ENCODE assay signal across 2 cellular contexts in the genomic region with DNA sequence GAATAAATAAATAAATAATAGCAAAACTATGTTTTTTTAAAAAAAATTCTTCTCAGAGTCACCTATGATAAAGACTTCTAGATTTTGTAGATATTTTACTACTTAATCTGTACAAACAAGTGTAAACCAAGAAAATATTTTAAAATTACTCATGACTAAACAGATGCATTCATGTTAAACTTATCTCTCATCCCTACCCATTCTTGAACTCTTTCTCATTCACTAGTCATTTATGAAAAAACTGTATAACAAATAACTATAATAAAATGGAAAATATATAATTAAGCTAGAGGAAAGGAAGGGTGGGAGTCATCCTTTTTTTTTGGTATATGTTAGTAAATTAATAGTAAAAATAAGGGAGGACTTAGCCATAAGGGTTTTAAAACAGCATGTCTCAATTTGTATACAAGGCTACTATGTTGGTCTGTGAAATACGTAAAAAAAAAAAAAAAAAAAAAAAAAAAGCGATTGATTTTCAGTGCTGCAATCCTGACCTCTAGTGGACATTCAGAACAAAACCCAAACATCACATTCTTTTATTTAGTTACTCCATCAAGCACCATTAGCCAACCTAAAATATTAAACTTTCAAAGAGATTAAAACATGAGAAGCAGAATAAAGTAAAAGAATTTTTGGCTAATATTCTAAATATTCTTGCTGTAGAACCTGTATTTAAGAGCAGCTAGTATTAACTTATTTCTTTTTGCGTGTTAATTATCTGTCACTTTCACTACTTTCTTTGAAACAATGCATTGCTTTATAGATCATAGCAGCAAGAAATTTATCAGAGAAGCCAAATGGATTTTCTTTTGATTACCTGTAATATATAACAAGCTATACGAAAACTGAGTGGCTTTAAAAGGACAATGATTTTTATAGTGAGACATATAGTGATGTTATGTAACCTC.
TF ChIP-seq lines count a peak whose summit lies in the region.

No MANE protein-coding gene starts in this region.

TF ChIP-seq in IMR-90, 13 proteins besides CTCF, POLR2A, EP300 and RAD21:
- TF ChIP-seq MAZ (IDR thresholded peaks at IDR 0.05; ENCODE audit: borderline replicate concordance, low read depth, low read length) (no peak), SMC3 (IDR thresholded peaks at IDR 0.05; ENCODE audit: low read depth, low read length) (peak; percentile 55; the same call in 1 of the 2 replicates), MAFK (IDR thresholded peaks at IDR 0.05; ENCODE audit: low read depth, low read length) (no peak)

TF ChIP-seq in endothelial cell of umbilical vein, 7 proteins besides CTCF, POLR2A, EP300 and RAD21:
- TF ChIP-seq POLR2AphosphoS5 (IDR thresholded peaks at IDR 0.05; ENCODE audit: insufficient read depth, low read depth, low read length) (no peak), GATA2 (IDR thresholded peaks at IDR 0.05; ENCODE audit: insufficient read depth, insufficient read length, low read depth, low read length) (no peak), EZH2 (IDR thresholded peaks at IDR 0.05; ENCODE audit: borderline replicate concordance, low read depth, low read length, severe bottlenecking) (no peak), FOS (IDR thresholded peaks at IDR 0.05; ENCODE audit: borderline replicate concordance, insufficient read depth, low read length) (no peak), JUN (IDR thresholded peaks at IDR 0.05; ENCODE audit: borderline replicate concordance, insufficient read depth, insufficient read length, low read depth) (no peak), MYC (IDR thresholded peaks at IDR 0.05; ENCODE audit: low read depth, low read length) (no peak)
- TF ChIP-seq, protein P1, sequence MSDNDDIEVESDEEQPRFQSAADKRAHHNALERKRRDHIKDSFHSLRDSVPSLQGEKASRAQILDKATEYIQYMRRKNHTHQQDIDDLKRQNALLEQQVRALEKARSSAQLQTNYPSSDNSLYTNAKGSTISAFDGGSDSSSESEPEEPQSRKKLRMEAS (IDR thresholded peaks at IDR 0.05; ENCODE audit: insufficient read depth, insufficient read length), result no peak
